Comparison of ENCODE assay signal across 9 cellular contexts in the genomic region with DNA sequence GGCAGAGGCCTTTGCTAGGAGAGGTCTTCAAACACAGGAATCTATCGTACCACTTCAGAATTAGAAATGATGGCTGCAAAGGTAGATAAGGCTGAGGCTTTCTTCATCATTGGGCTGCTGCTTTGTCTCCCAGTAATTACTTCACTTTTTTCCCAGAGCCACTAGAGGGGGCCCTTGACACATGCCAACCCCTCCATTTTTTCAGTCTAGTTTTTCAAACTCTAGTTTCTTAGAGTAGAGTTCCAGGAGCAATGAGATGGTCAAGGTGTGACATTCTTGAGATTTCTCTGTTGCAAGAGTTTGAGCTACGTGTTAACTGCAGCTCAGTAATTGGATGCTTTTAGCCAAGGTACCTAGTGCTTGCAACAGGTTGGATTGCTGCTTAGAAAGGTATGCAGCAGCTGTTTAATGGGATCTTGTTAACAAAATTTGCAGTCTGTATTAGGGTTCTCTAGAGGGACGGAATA. TPM values are rescaled to one million over a fixed set of nuclear protein-coding genes. Genes with fewer than 3 reads are reported as not detected.
DNase-seq lines count a peak whose midpoint lies in the region; ATAC-seq and TF ChIP-seq lines count a peak whose summit lies in the region.
"Had no signal": no experiment of that assay in that cellular context is flagged by ENCODE, and none has a peak within 500 bp of the region (broad histone marks: within the 10 kb centered on the region; RNA-seq: fewer than 3 reads in every experiment).

No MANE protein-coding gene starts in this region.

- peaks cover 27% of the 10 kb centered on the region for H3K4me1 Mint-ChIP-seq in mesothelial cell of epicardium

- RAD21 ChIA-PET in HCT116 (lab: Charles Lee; ENCODE audit: low non-redundant PET in 1 of 2, low total read pairs in 2 of 2, uncharacterized antibody in 2 of 2, unreplicated experiment in 2 of 2): interaction anchor here in 1 of 2 experiments (0.9 to 1.1 kb wide), 2 partner anchors 135 to 304 kb away, joined by 3 read pairs; no protein-coding TSS in a partner anchor

- no peaks in the 10 kb centered on the region for H3K79me2 ChIP-seq in HCT116 (ENCODE audit: insufficient read depth, low read length)

- H3K4me3 ChIP-seq in HCT116 (replicated peaks in 1 of 2; ENCODE audit: low read depth in 1 of 2, low read length in 2 of 2) (no peak overlapping the region), tibial nerve (no peak overlapping the region)
- H3K4me3 ChIP-seq: SJSA1 had no signal

- CTCF ChIA-PET in HCT116 (lab: Charles Lee): interaction anchor here (0.9 to 1.4 kb wide), 4 partner anchors 10 to 136 kb away, joined by 3 to 5 read pairs (median 4); no protein-coding TSS in a partner anchor

- no TSS peak for BruUV-seq in HCT116 (replicated peaks; lab: Mats Ljungman, UMichigan)

- no peaks in the 10 kb centered on the region for H3K27me3 Mint-ChIP-seq in mesothelial cell of epicardium (ENCODE audit: low read depth)

- WGBS in tibial nerve, 2 donors: 17 to 19% methylated on average over 3 of the region's 3 CpGs

- H3K4me3 Mint-ChIP-seq in mesothelial cell of epicardium: no peak overlapping the region

- H4K20me1 ChIP-seq in HCT116 (ENCODE audit: insufficient read depth): no peaks in the 10 kb centered on the region

- H3K27me3 ChIP-seq in HCT116 (ENCODE audit: insufficient read depth, low read length) (0 out of 2 replicates have a peak, but pooled peaks cover 4% of the 10 kb centered on the region), tibial nerve (no peaks in the 10 kb centered on the region)
- H3K27me3 ChIP-seq: SJSA1 had no signal

- H3K36me3 ChIP-seq in HCT116 (ENCODE audit: control insufficient read depth in 1 of 2, insufficient read depth in 2 of 2, low read length in 2 of 2) (peaks cover 8 to 13% of the 10 kb centered on the region in 2 experiments), tibial nerve (peaks cover 0 to 16% (median 0%) of the 10 kb centered on the region in 3 donors)

- TF ChIP-seq EP300 in tibial nerve (IDR thresholded peaks at IDR 0.05): no peak

- H3K27ac ChIP-seq in HCT116 (ENCODE audit: low read depth, low read length) (no peak overlapping the region), tibial nerve (no peak overlapping the region)
- H3K27ac ChIP-seq: SJSA1 had no signal

- no peaks in the 10 kb centered on the region for H3K9me2 ChIP-seq in HCT116 (ENCODE audit: insufficient read depth)

- DNase-seq in DMS 273 (lab: John Stamatoyannopoulos, UW; ENCODE audit: unreplicated experiment) (peak; percentile 73), HCT116 (ENCODE audit: low read depth, low spot score) (peak; percentile 49), NCI-H510A (lab: John Stamatoyannopoulos, UW) (peak; percentile 53), epidermal melanocyte (ENCODE audit: insufficient read length, low spot score) (peak; percentile 31), mesothelial cell of epicardium (ENCODE audit: low spot score in 2 of 2, unreplicated experiment in 2 of 2) (peak in 1 of 2 experiments; percentile 58), tibial nerve (ENCODE audit: low spot score in 2 of 2) (peak in 1 of 2 donors; percentile 58), NCI-H524 treated with DMSO at 0.1 percent for 48 hours (lab: John Stamatoyannopoulos, UW) (no peak)
- DNase-seq in activated CD4-positive, alpha-beta T cell treated with anti-CD3 and anti-CD28 coated beads, Interleukin-2, amount 50 U/mL, for 4 hours: peak; percentile 27 to 38

- H3K9me3 Mint-ChIP-seq in mesothelial cell of epicardium: no peaks in the 10 kb centered on the region

- TF ChIP-seq CTCF in HCT116 (IDR thresholded peaks at IDR 0.05 in 2 of 3, conservative IDR thresholded peaks at IDR 0.05 in 1 of 3; ENCODE audit: borderline replicate concordance in 1 of 3, insufficient read depth in 1 of 3, low read depth in 2 of 3, low read length in 2 of 3) (peak; percentile 94 to 99 (median 95)), mesothelial cell of epicardium (IDR thresholded peaks at IDR 0.05; ENCODE audit: unreplicated experiment) (peak; percentile 67), tibial nerve (IDR thresholded peaks at IDR 0.05) (peak; percentile 54 to 81 (median 73))

- intact Hi-C loops in HCT116 (cut with micrococcal nuclease): loop anchor here (1.0 to 10.0 kb wide), 7 partner anchors 62 to 984 kb away; no protein-coding TSS in a partner anchor

- TF ChIP-seq RAD21 in HCT116 (IDR thresholded peaks at IDR 0.05; ENCODE audit: low read depth): peak; percentile 99

- H3K9me3 ChIP-seq in HCT116 (ENCODE audit: control insufficient read depth in 1 of 2, insufficient read depth in 1 of 2, low read depth in 1 of 2, low read length in 2 of 2): no peaks in the 10 kb centered on the region
- H3K9me3 ChIP-seq in tibial nerve: no peaks in the 10 kb centered on the region
- H3K9me3 ChIP-seq: SJSA1 had no signal

- H3K4me2 ChIP-seq in HCT116 (ENCODE audit: low read length): no peak overlapping the region

- H3K27ac Mint-ChIP-seq in mesothelial cell of epicardium: peak overlapping the region; percentile 0

- peaks cover 0 to 9% of the 10 kb centered on the region in 2 experiments; a peak in 1 of 4 replicates for H3K4me1 ChIP-seq in HCT116 (ENCODE audit: control insufficient read depth in 1 of 2, insufficient read depth in 2 of 2, low read length in 2 of 2)
- no peaks in the 10 kb centered on the region for H3K4me1 ChIP-seq in tibial nerve

- ATAC-seq in HCT116: peak; percentile 80

- H3K9ac ChIP-seq in HCT116 (ENCODE audit: low read length): no peak overlapping the region; the same call in 1 of the 2 replicates

- no peak for TF ChIP-seq POLR2A in HCT116 (IDR thresholded peaks at IDR 0.05; ENCODE audit: borderline replicate concordance, extremely low read depth, insufficient read depth, insufficient read length)
- TF ChIP-seq POLR2A in tibial nerve (IDR thresholded peaks at IDR 0.05): no peak

- POLR2A ChIA-PET in HCT116 (lab: Charles Lee): no interaction called here

- H2AFZ ChIP-seq in HCT116 (ENCODE audit: low read depth, low read length, poor library complexity, severe bottlenecking): no peak overlapping the region

- H3K36me3 Mint-ChIP-seq in mesothelial cell of epicardium: no peaks in the 10 kb centered on the region

TF ChIP-seq in HCT116, 20 proteins besides CTCF, POLR2A, EP300 and RAD21:
- TF ChIP-seq FOSL1 (IDR thresholded peaks at IDR 0.05; ENCODE audit: low read depth): no peak
- no peak for TF ChIP-seq REST (IDR thresholded peaks at IDR 0.05; ENCODE audit: low read depth)
- no peak for TF ChIP-seq CBX3 (IDR thresholded peaks at IDR 0.05; ENCODE audit: low read depth)
- no peak for TF ChIP-seq ZFX (IDR thresholded peaks at IDR 0.05)
TF ChIP-seq in HCT116: peak in this region for 0.

RNA-seq across cellular contexts. Expression of gene RBM20, which starts 33.8 kb away (rescaled TPM):
- 2.0 TPM for total RNA-seq in HCT116 (2021; ENCODE audit: unreplicated experiment)
- 0.85 and 1.2 TPM in 2 replicates for polyA plus RNA-seq in HCT116 (2012)
- 20.5 to 23.3 TPM (median 20.7 TPM) in 3 replicates for total RNA-seq in mesothelial cell of epicardium
- 1 to 10 TPM; 1.3 to 8.7 (median 2.7) TPM for total RNA-seq in tibial nerve

RNA-seq across cellular contexts. Expression of gene SMC3, which starts 42.8 kb away (rescaled TPM):
- total RNA-seq in HCT116 (2021; ENCODE audit: unreplicated experiment) (64.3 TPM), mesothelial cell of epicardium (44.7 to 47.2 TPM (median 47.1 TPM) in 3 replicates), tibial nerve (10 to 100 TPM; 31.0 to 41.4 (median 33.4) TPM)
- 18.2 and 27.6 TPM in 2 replicates for polyA plus RNA-seq in HCT116 (2012)
